Comparison of ENCODE assay signal across 9 cellular contexts in the genomic region with DNA sequence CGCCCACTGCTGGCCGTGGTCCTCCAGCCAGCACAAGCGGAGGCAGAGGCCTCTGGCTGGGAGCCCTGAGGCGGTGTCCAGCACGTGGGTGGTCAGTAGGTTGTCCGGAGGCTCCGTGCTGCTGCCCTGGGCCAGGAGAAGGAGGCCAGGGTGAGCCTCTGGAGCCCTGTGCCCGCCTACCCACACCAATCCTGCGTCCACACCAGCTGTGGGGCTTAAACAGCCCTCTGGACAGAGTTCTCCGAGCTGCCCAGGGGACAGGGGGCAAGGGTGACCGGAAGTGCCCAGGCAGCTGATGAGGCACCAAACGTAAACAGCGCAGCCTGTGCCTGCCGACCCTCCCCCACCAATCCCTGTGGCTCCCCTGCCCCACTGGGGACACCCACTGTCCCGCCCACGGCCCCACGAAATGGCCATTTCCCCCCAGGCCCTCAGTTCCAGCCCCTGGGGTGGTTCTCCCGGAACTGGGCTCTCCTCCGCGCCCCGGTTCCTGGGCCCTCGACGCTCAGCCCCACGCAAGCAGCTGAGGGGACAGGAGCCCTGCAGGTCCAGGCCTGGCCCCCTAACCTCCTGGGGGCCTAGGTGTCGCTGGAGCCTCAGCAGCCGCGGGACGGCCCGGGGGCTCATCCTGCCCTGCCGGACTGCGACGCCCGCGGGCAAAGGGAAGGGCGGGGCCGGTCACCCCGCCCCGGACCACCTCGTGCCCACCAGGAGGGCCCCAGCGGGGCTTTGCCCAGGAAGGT. TPM values are rescaled to one million over a fixed set of nuclear protein-coding genes. Genes with fewer than 3 reads are reported as not detected.
DNase-seq lines count a peak whose midpoint lies in the region; ATAC-seq and TF ChIP-seq lines count a peak whose summit lies in the region.
"Had no signal": no experiment of that assay in that cellular context is flagged by ENCODE, and none has a peak within 500 bp of the region (broad histone marks: within the 10 kb centered on the region; RNA-seq: fewer than 3 reads in every experiment).

No MANE protein-coding gene starts in this region.

- peak; percentile 30 for DNase-seq in NCI-H82 (lab: John Stamatoyannopoulos, UW)
- DNase-seq in NCI-H82 treated with DMSO at 0.1 percent for 48 hours (lab: John Stamatoyannopoulos, UW; ENCODE audit: unreplicated experiment): no peak
- DNase-seq in coronary artery (ENCODE audit: low spot score): peak; percentile 67
- peak; percentile 91 to 92 (median 92) for DNase-seq in right lobe of liver
- DNase-seq in tibial nerve (ENCODE audit: low spot score in 2 of 2): peak; percentile 58 to 74
- no peak for DNase-seq in NCI-H2171 treated with DMSO at 0.1 percent for 48 hours (lab: John Stamatoyannopoulos, UW)
- DNase-seq in NCI-H1048 (lab: John Stamatoyannopoulos, UW): no peak
- DNase-seq: DND-41 had no signal

- H3K27me3 ChIP-seq in right lobe of liver (no peaks in the 10 kb centered on the region), tibial nerve (peaks cover 0 to 5% of the 10 kb centered on the region in 2 donors)

- peak in 1 of 2 donors; percentile 14 for TF ChIP-seq EP300 in tibial nerve (IDR thresholded peaks at IDR 0.05)

- intact Hi-C loops in right lobe of liver (cut with DNase I): no loop called here

- H3K4me3 ChIP-seq in coronary artery (peak overlapping the region; percentile 71), right lobe of liver (peak overlapping the region; percentile 49 to 59 (median 56)), tibial nerve (peak overlapping the region; percentile 40 to 61 (median 50))

- TF ChIP-seq POLR2A in right lobe of liver (IDR thresholded peaks at IDR 0.05) (peak; percentile 71), tibial nerve (IDR thresholded peaks at IDR 0.05) (peak in 1 of 2 donors; percentile 22)

- H3K27ac ChIP-seq in coronary artery: peak overlapping the region in 1 of 2 donors; percentile 55
- peak overlapping the region; percentile 66 to 94 (median 78) for H3K27ac ChIP-seq in right lobe of liver
- H3K27ac ChIP-seq in tibial nerve: peak overlapping the region; percentile 42 to 83 (median 74)

- peak; percentile 80 to 89 (median 88) for ATAC-seq in right lobe of liver
- ATAC-seq in HG03159 (IDR thresholded peaks at IDR 0.05; ENCODE audit: unreplicated experiment): no peak

- H3K36me3 ChIP-seq in right lobe of liver (peaks cover 0 to 11% (median 3%) of the 10 kb centered on the region in 4 donors), tibial nerve (peaks cover 0 to 14% (median 0%) of the 10 kb centered on the region in 3 donors)

- H3K9me3 ChIP-seq in right lobe of liver (no peaks in the 10 kb centered on the region), tibial nerve (no peaks in the 10 kb centered on the region)

- TF ChIP-seq CTCF in coronary artery (IDR thresholded peaks at IDR 0.05): no peak
- no peak for TF ChIP-seq CTCF in right lobe of liver (IDR thresholded peaks at IDR 0.05)
- TF ChIP-seq CTCF in tibial nerve (IDR thresholded peaks at IDR 0.05): no peak

- H3K4me1 ChIP-seq in right lobe of liver (peaks cover 0 to 14% (median 0%) of the 10 kb centered on the region in 4 donors), tibial nerve (peaks cover 0 to 20% (median 11%) of the 10 kb centered on the region in 4 donors)

- 0% methylated on average over 4 of the region's 40 CpGs for WGBS in right lobe of liver (ENCODE audit: insufficient coverage, low coverage, low lambda C conversion rate, missing lambda C conversion rate)
- 1 to 7% methylated on average over 7 to 27 of the region's 40 CpGs for WGBS in tibial nerve, 2 donors

RNA-seq across cellular contexts. Expression of a gene that starts 27.9 kb away (rescaled TPM):
- total RNA-seq in right lobe of liver (10 to 100 TPM in 3 of 6 experiments, 1 to 10 TPM in 3; 2.6 to 17.5 (median 7.6) TPM), tibial nerve (1 to 10 TPM in 3 of 4 donors, under 1 TPM in 1; 0.42 to 2.6 (median 1.3) TPM)

RNA-seq across cellular contexts. Expression of a gene that starts 30.0 kb away (rescaled TPM):
- under 1 TPM in 2 of 6 experiments, not detected in 4; 0.09 to 0.12 TPM for total RNA-seq in right lobe of liver
- total RNA-seq in tibial nerve: not detected

Comparison
In these comparisons a context has a peak if more than half of its experiments do, and no peak if none do; other contexts are left out.
1. DNase-seq: peak in NCI-H82 (single experiment), coronary artery (single experiment), right lobe of liver (3 of 3) and tibial nerve (2 of 2); none in NCI-H82 treated with DMSO at 0.1 percent for 48 hours (single experiment), NCI-H2171 treated with DMSO at 0.1 percent for 48 hours (single experiment) and NCI-H1048 (single experiment).
2. Peak in every context shown above with its lines, with median percentiles within 50 percentile points of each other: H3K4me3 ChIP-seq.